Comparison of ENCODE assay signal across 9 cellular contexts in the genomic region with DNA sequence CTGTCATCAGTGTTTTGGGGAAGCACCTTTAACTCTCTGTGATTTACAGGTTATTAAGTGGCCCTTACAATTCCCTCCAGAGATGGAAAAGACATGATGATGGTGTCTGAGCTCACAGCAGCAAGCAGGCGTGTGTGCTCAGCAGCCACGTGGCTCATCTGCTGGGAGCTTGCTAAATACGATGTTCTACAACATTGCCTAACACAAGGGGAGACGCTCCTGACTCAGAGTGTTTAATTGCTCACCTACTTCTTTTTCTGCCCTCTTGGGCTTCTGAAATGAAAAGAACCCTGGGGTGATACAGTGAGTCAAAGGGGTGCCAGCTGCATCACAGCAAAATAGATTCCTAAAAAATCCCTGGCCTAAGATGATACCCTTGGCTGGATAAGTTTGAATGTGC. TPM values are rescaled to one million over a fixed set of nuclear protein-coding genes. Genes with fewer than 3 reads are reported as not detected.
DNase-seq lines count a peak whose midpoint lies in the region; FAIRE-seq and TF ChIP-seq lines count a peak whose summit lies in the region.
"Not testable (repeated sequence)": the region's sequence is repeated elsewhere in the genome, so short reads cannot be mapped to it uniquely, and the experiment has no call there.
"Had no signal": no experiment of that assay in that cellular context is flagged by ENCODE, and none has a peak within 500 bp of the region (broad histone marks: within the 10 kb centered on the region; RNA-seq: fewer than 3 reads in every experiment).

No MANE protein-coding gene starts in this region.

- not testable (repeated sequence) for H3K9me3 Mint-ChIP-seq in astrocyte (ENCODE audit: unreplicated experiment)

- not testable (repeated sequence) for H2AFZ ChIP-seq in astrocyte (ENCODE audit: low read depth, low read length)

- not testable (repeated sequence) for H3K4me1 ChIP-seq in astrocyte (ENCODE audit: insufficient read depth, low read length)

- H3K4me3 ChIP-seq in SK-N-MC = peak overlapping the region; percentile 33; the same call in 1 of the 2 replicates
- H3K4me3 ChIP-seq in astrocyte (ENCODE audit: insufficient read depth, low read depth, low read length); epithelial cell of esophagus (ENCODE audit: low read length); foreskin fibroblast (ENCODE audit: low read depth in 1 of 2, low read length in 2 of 2); skeletal muscle cell (ENCODE audit: low read depth, low read length): not testable (repeated sequence)

- H4K20me1 ChIP-seq in astrocyte (ENCODE audit: insufficient read depth, low read length) = not testable (repeated sequence)

- not testable (repeated sequence) for H3K4me2 ChIP-seq in astrocyte (ENCODE audit: low read length)

- not testable (repeated sequence) for H3K36me3 ChIP-seq in SK-N-MC (ENCODE audit: insufficient read depth, low read length); astrocyte (ENCODE audit: insufficient read depth, low read length)

- peaks cover 60% of the 10 kb centered on the region for H3K27me3 Mint-ChIP-seq in astrocyte (ENCODE audit: low read depth, unreplicated experiment)

- DNase-seq in EH (ENCODE audit: low read depth) (peak; percentile 29), LHCN-M2 (ENCODE audit: low read depth) (peak; percentile 27), epithelial cell of esophagus (ENCODE audit: low read depth) (peak; percentile 70), foreskin fibroblast (peak; percentile 51 to 74), skeletal muscle cell (ENCODE audit: low read depth) (peak; percentile 25)
- DNase-seq in SK-N-MC (ENCODE audit: low read depth, low spot score); astrocyte (ENCODE audit: low read depth): not testable (repeated sequence)

- H3K4me3 Mint-ChIP-seq in astrocyte (ENCODE audit: unreplicated experiment) = not testable (repeated sequence)

- not testable (repeated sequence) for H3K4me1 Mint-ChIP-seq in astrocyte (ENCODE audit: low read depth, unreplicated experiment)

- peaks cover 14% of the 10 kb centered on the region for H3K27me3 ChIP-seq in astrocyte (ENCODE audit: insufficient read depth, low read length)

- peak overlapping the region; percentile 41 for H3K27ac Mint-ChIP-seq in astrocyte (ENCODE audit: unreplicated experiment)

- not testable (repeated sequence) for TF ChIP-seq CTCF in astrocyte (IDR thresholded peaks at IDR 0.05; ENCODE audit: insufficient read depth, low read depth, low read length); epithelial cell of esophagus (IDR thresholded peaks at IDR 0.05; ENCODE audit: insufficient read depth, low read depth, low read length, missing control alignments); foreskin fibroblast (IDR thresholded peaks at IDR 0.05; ENCODE audit: low read depth, low read length)

- H3K79me2 ChIP-seq in astrocyte (ENCODE audit: insufficient read depth, low read length) = not testable (repeated sequence)

- not testable (repeated sequence) for H3K36me3 Mint-ChIP-seq in astrocyte (ENCODE audit: low read depth, unreplicated experiment)

- not testable (repeated sequence) for H3K27ac ChIP-seq in SK-N-MC; astrocyte (ENCODE audit: low read depth, low read length)

- not testable (repeated sequence) for FAIRE-seq in astrocyte (lab: Jason Lieb, UNC)

- not testable (repeated sequence) for H3K9me3 ChIP-seq in SK-N-MC (ENCODE audit: low read depth, low read length); astrocyte (ENCODE audit: insufficient read depth, low read depth, low read length)

- not testable (repeated sequence) for H3K9ac ChIP-seq in SK-N-MC (ENCODE audit: insufficient read length); astrocyte (ENCODE audit: low read length)

RNA-seq across cellular contexts. Expression of a gene that starts 56.2 kb away (rescaled TPM):
- total RNA-seq in LHCN-M2 (2014; rRNA removed) (1.1 and 3.4 TPM in 2 replicates), astrocyte (6.0 and 9.5 TPM in 2 replicates)
- 0.80 TPM for polyA plus RNA-seq in LHCN-M2 (2012)
- total RNA-seq: CD8-positive, alpha-beta T cell; GM12878 had no signal
